In genomic region chr5:120919017-120919416, GRCh38 we compare ENCODE assay signal across 19 cellular contexts.
"Had no signal": no experiment of that assay in that cellular context is flagged by ENCODE, and none has a peak within 500 bp of the region (broad histone marks: within the 10 kb centered on the region; RNA-seq: fewer than 3 reads in every experiment).

No MANE protein-coding gene starts in this region.

- DNase-seq: activated CD4-positive, alpha-beta T cell treated with anti-CD3 and anti-CD28 coated beads, Interleukin-2, amount 10 ng/mL, durations not matched to agents 24 days and 14 days; activated CD4-positive, CD25-positive, alpha-beta regulatory T cell; activated CD8-positive, alpha-beta memory T cell treated with anti-CD3 and anti-CD28 coated beads, Interleukin-2, amount 50 U/mL, for 4 hours; activated CD8-positive, alpha-beta T cell treated with anti-CD3 and anti-CD28 coated beads, Interleukin-2, amount 10 ng/mL, durations not matched to agents 7 days and 5 days; activated effector memory CD4-positive, alpha-beta T cell treated with anti-CD3 and anti-CD28 coated beads, Interleukin-2, amount 50 U/mL, for 16 hours; activated T-cell treated with anti-CD3 and anti-CD28 coated beads, Interleukin-2, amount 50 U/mL, for 48 hours; anterior cingulate cortex; brain microvascular endothelial cell; effector CD8-positive, alpha-beta T cell; islet precursor cell; posterior cingulate gyrus; stimulated activated CD4-positive, alpha-beta T cell treated with anti-CD3 and anti-CD28 coated beads, Interleukin-15, amount 100 ng/mL, for 24 hours; stimulated activated CD4-positive, alpha-beta T cell treated with anti-CD3 and anti-CD28 coated beads, Interleukin-4, amount 100 ng/mL, for 1 hour; stimulated activated naive B cell treated with anti-CD40 and anti-IgM and Interleukin-4, amounts not matched to agents 10 μg/mL and 1 μg/mL and 100 μg/mL, for 72 hours; thyroid gland had no signal

- H3K27me3 ChIP-seq: brain microvascular endothelial cell, thyroid gland had no signal

- H3K9me3 ChIP-seq: thyroid gland had no signal

- H3K36me3 ChIP-seq: brain microvascular endothelial cell, thyroid gland had no signal

- FAIRE-seq: endothelial cell of umbilical vein, urothelium cell line had no signal

- H3K27ac ChIP-seq: brain microvascular endothelial cell, thyroid gland had no signal

- ATAC-seq: activated CD8-positive, alpha-beta T cell treated with anti-CD3 and anti-CD28 coated beads, Interleukin-2, amount 10 ng/mL, durations not matched to agents 7 days and 5 days; activated naive CD4-positive, alpha-beta T cell treated with anti-CD3 and anti-CD28 coated beads, Interleukin-2, amount 50 U/mL, for 72 hours; natural killer cell treated with Interleukin-12 subunit alpha and Interleukin-12 subunit beta and Interleukin-15 and Interleukin-18, amount 100 ng/mL, for 72 hours; stimulated activated naive B cell treated with anti-CD40 and anti-IgM and Interleukin-4, amounts not matched to agents 10 μg/mL and 1 μg/mL and 100 μg/mL, for 72 hours had no signal

- H3K4me3 ChIP-seq: thyroid gland had no signal
